In genomic region chr3:128922804-128923459, GRCh38 we compare ENCODE assay signal across 11 cellular contexts. TPM values are rescaled to one million over a fixed set of nuclear protein-coding genes. Genes with fewer than 3 reads are reported as not detected.
DNase-seq lines count a peak whose midpoint lies in the region; ATAC-seq and TF ChIP-seq lines count a peak whose summit lies in the region.
"Had no signal": no experiment of that assay in that cellular context is flagged by ENCODE, and none has a peak within 500 bp of the region (broad histone marks: within the 10 kb centered on the region; RNA-seq: fewer than 3 reads in every experiment).

No MANE protein-coding gene starts in this region.

- peak; percentile 16 to 80 (median 63) for DNase-seq in CD4-positive, CD25-positive, alpha-beta regulatory T cell
- DNase-seq in activated CD4-positive, alpha-beta T cell treated with anti-CD3 and anti-CD28 coated beads for 48 hours = peak; percentile 70
- peak; percentile 50 to 63 for DNase-seq in activated naive CD4-positive, alpha-beta T cell treated with anti-CD3 and anti-CD28 coated beads, Interleukin-2, amount 50 U/mL, for 72 hours (ENCODE audit: low spot score in 2 of 2)
- peak; percentile 65 for DNase-seq in stimulated activated CD4-positive, alpha-beta T cell treated with anti-CD3 and anti-CD28 coated beads, Interleukin-1b, Interleukin-23, amount 100 ng/mL, for 48 hours
- DNase-seq in NCI-H524 treated with DMSO at 0.1 percent for 48 hours (lab: John Stamatoyannopoulos, UW) (no peak), GM13977 (ENCODE audit: low spot score) (no peak), uterus (no peak)
- DNase-seq: foreskin melanocyte had no signal

- H3K9me3 Mint-ChIP-seq in CD4-positive, CD25-positive, alpha-beta regulatory T cell = peaks cover 0 to 4% (median 0%) of the 10 kb centered on the region in 7 donors
- H3K9me3 Mint-ChIP-seq in activated naive CD4-positive, alpha-beta T cell treated with anti-CD3 and anti-CD28 coated beads, Interleukin-2, amount 50 U/mL, for 72 hours = peaks cover 7 to 32% of the 10 kb centered on the region in 2 donors

- H3K4me1 Mint-ChIP-seq in CD4-positive, CD25-positive, alpha-beta regulatory T cell = peaks cover 22 to 45% (median 27%) of the 10 kb centered on the region in 4 donors

- H3K36me3 ChIP-seq in CD4-positive, CD25-positive, alpha-beta regulatory T cell (ENCODE audit: control insufficient read depth, insufficient read depth, low read length) = peaks cover 3% of the 10 kb centered on the region
- H3K36me3 ChIP-seq in uterus = no peaks in the 10 kb centered on the region
- H3K36me3 ChIP-seq: ascending aorta had no signal

- H3K27ac ChIP-seq in CD4-positive, CD25-positive, alpha-beta regulatory T cell (ENCODE audit: insufficient read depth, low read length, poor library complexity, severe bottlenecking) = peak overlapping the region; percentile 69
- H3K27ac ChIP-seq in uterus = no peak overlapping the region
- H3K27ac ChIP-seq: ascending aorta had no signal

- TF ChIP-seq POLR2A in uterus (IDR thresholded peaks at IDR 0.05) = no peak

- TF ChIP-seq CTCF in GM13977 (IDR thresholded peaks at IDR 0.05; ENCODE audit: extremely low read depth, insufficient read depth, missing control alignments) (no peak), uterus (IDR thresholded peaks at IDR 0.05) (no peak)

- H3K9me3 ChIP-seq in CD4-positive, CD25-positive, alpha-beta regulatory T cell (ENCODE audit: control insufficient read depth in 2 of 2, low read length in 2 of 2) = no peaks in the 10 kb centered on the region
- no peaks in the 10 kb centered on the region for H3K9me3 ChIP-seq in uterus
- H3K9me3 ChIP-seq: ascending aorta had no signal

- ATAC-seq in CD4-positive, CD25-positive, alpha-beta regulatory T cell (ENCODE audit: low read depth in 2 of 2) = peak; percentile 44 to 72
- ATAC-seq in activated naive CD4-positive, alpha-beta T cell treated with anti-CD3 and anti-CD28 coated beads, Interleukin-2, amount 50 U/mL, for 72 hours = peak; percentile 78 to 92
- ATAC-seq in GM18519 (IDR thresholded peaks at IDR 0.05; ENCODE audit: low FRiP score, unreplicated experiment) = no peak
- ATAC-seq: HCT116 had no signal

- in situ Hi-C loops in GM13977 (cut with MboI; ENCODE audit: low pct_unique_long_range_greater_than_20kb, low sequenced_read_pairs, unreplicated experiment) = no loop called here

- peaks cover 11% of the 10 kb centered on the region for H3K36me3 Mint-ChIP-seq in CD4-positive, CD25-positive, alpha-beta regulatory T cell
- H3K36me3 Mint-ChIP-seq in activated naive CD4-positive, alpha-beta T cell treated with anti-CD3 and anti-CD28 coated beads, Interleukin-2, amount 50 U/mL, for 72 hours = peaks cover 19 to 71% of the 10 kb centered on the region in 2 donors

- intact Hi-C loops in uterus (cut with DNase I; ENCODE audit: low total_unique reads) = no loop called here

- H3K4me3 Mint-ChIP-seq in CD4-positive, CD25-positive, alpha-beta regulatory T cell = peak overlapping the region; percentile 71 to 92 (median 84)

- peak overlapping the region; percentile 87 for H3K4me3 ChIP-seq in CD4-positive, CD25-positive, alpha-beta regulatory T cell (ENCODE audit: low read depth, low read length)
- H3K4me3 ChIP-seq in uterus = no peak overlapping the region
- H3K4me3 ChIP-seq: ascending aorta had no signal

- peaks cover under 1% of the 10 kb centered on the region for H3K27me3 Mint-ChIP-seq in CD4-positive, CD25-positive, alpha-beta regulatory T cell

- peaks cover 18% of the 10 kb centered on the region for H3K4me1 ChIP-seq in CD4-positive, CD25-positive, alpha-beta regulatory T cell (ENCODE audit: control insufficient read depth, insufficient read depth, low read length, poor library complexity, severe bottlenecking)
- H3K4me1 ChIP-seq in uterus = no peaks in the 10 kb centered on the region
- H3K4me1 ChIP-seq: ascending aorta had no signal

- no peaks in the 10 kb centered on the region for H3K27me3 ChIP-seq in CD4-positive, CD25-positive, alpha-beta regulatory T cell (ENCODE audit: control insufficient read depth, insufficient read depth, low read length)
- H3K27me3 ChIP-seq in uterus = no peaks in the 10 kb centered on the region
- H3K27me3 ChIP-seq: ascending aorta had no signal

- H3K27ac Mint-ChIP-seq in CD4-positive, CD25-positive, alpha-beta regulatory T cell = peak overlapping the region; percentile 83 to 96 (median 93)
- H3K27ac Mint-ChIP-seq in activated naive CD4-positive, alpha-beta T cell treated with anti-CD3 and anti-CD28 coated beads, Interleukin-2, amount 50 U/mL, for 72 hours = peak overlapping the region; percentile 4 to 77

RNA-seq across cellular contexts. Expression of gene ACAD9, which starts 43.5 kb away (rescaled TPM):
- total RNA-seq in CD4-positive, CD25-positive, alpha-beta regulatory T cell = 46.7 TPM
- 10 to 100 TPM; 18.0 to 26.1 (median 22.1) TPM for polyA plus RNA-seq in CD4-positive, CD25-positive, alpha-beta regulatory T cell
- total RNA-seq in activated naive CD4-positive, alpha-beta T cell treated with anti-CD3 and anti-CD28 coated beads, Interleukin-2, amount 50 U/mL, for 72 hours = 10 to 100 TPM; 49.7 to 74.2 TPM
- 10 to 100 TPM; 13.1 to 51.4 (median 44.5) TPM for total RNA-seq in uterus

Comparison
In these comparisons a context has a peak if more than half of its experiments do, and no peak if none do; other contexts are left out.
1. DNase-seq: peak in CD4-positive, CD25-positive, alpha-beta regulatory T cell (3 of 3), activated CD4-positive, alpha-beta T cell treated with anti-CD3 and anti-CD28 coated beads for 48 hours (single experiment), activated naive CD4-positive, alpha-beta T cell treated with anti-CD3 and anti-CD28 coated beads, Interleukin-2, amount 50 U/mL, for 72 hours (2 of 2) and stimulated activated CD4-positive, alpha-beta T cell treated with anti-CD3 and anti-CD28 coated beads, Interleukin-1b, Interleukin-23, amount 100 ng/mL, for 48 hours (single experiment); none in NCI-H524 treated with DMSO at 0.1 percent for 48 hours (single experiment), GM13977 (single experiment) and uterus (0 of 2).